In the genomic region with DNA sequence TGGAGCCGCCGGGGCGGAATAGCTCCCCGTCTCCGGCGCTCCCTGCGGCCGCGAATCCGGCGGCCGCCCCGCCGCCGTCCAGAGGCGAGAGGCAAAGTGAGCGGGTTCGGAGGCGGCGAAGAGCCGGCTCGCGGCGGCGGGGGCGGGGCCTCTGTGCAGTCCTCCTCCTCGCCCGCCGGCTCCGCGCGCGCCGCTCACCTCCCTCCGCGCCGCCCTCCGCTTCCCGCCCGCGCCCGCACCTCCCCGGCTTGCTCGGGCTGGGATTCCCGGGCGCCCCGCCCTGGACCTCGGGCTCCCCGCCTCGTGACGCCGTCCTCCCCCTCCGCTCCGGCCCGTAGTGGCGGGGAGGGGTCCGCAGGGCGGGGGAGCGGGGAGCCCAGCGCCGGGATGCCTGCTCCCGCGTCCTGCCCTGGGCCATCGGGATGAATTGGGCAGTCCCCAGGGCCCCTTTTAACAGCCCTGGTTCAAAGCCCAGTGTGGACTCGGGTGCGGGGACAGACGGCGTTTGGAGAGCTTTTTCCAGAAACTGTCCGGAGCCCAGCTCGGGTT, we compare ENCODE assay signal across 8 cellular contexts. TPM values are rescaled to one million over a fixed set of nuclear protein-coding genes. Genes with fewer than 3 reads are reported as not detected.
DNase-seq lines count a peak whose midpoint lies in the region; ATAC-seq and TF ChIP-seq lines count a peak whose summit lies in the region.

Gene KCNG3 (minus strand): TSS at position 98 of the 549 bp plus-strand sequence. CDS start 481 bp downstream, outside the sequence.

- H3K9me3 Mint-ChIP-seq in glutamatergic neuron (ENCODE audit: unreplicated experiment): peaks cover 5% of the 10 kb centered on the region
- no peaks in the 10 kb centered on the region for H3K9me3 Mint-ChIP-seq in progenitor cell of endocrine pancreas (ENCODE audit: low read depth)

- peak; percentile 56 for ATAC-seq in GM19395 (IDR thresholded peaks at IDR 0.05; ENCODE audit: unreplicated experiment)
- ATAC-seq in HG03097 (IDR thresholded peaks at IDR 0.05; ENCODE audit: low FRiP score, unreplicated experiment): no peak

- peaks cover 2% of the 10 kb centered on the region for H3K4me1 Mint-ChIP-seq in glutamatergic neuron (ENCODE audit: low read depth, unreplicated experiment)
- H3K4me1 Mint-ChIP-seq in progenitor cell of endocrine pancreas (ENCODE audit: low read depth): peaks cover 12% of the 10 kb centered on the region

- no peaks in the 10 kb centered on the region for H3K36me3 Mint-ChIP-seq in glutamatergic neuron (ENCODE audit: unreplicated experiment)
- no peaks in the 10 kb centered on the region for H3K36me3 Mint-ChIP-seq in progenitor cell of endocrine pancreas (ENCODE audit: insufficient read depth)

- TF ChIP-seq CTCF in glutamatergic neuron (IDR thresholded peaks at IDR 0.05; ENCODE audit: partially characterized antibody, unreplicated experiment) (no peak), progenitor cell of endocrine pancreas (IDR thresholded peaks at IDR 0.05; ENCODE audit: unreplicated experiment) (no peak)

- DNase-seq in Ammon's horn (ENCODE audit: low spot score): peak; percentile 63
- DNase-seq in HuH-7.5 (ENCODE audit: low spot score): peak; percentile 78
- DNase-seq in SHP77 (lab: John Stamatoyannopoulos, UW): peak; percentile 59 to 80
- DNase-seq in activated gamma-delta T cell treated with anti-CD3 and anti-CD28 coated beads, Interleukin-2, amount 50 U/mL, for 16 hours (ENCODE audit: low read depth): peak; percentile 36
- DNase-seq in glutamatergic neuron: peak; percentile 83
- peak; percentile 52 for DNase-seq in progenitor cell of endocrine pancreas (ENCODE audit: low spot score, unreplicated experiment)

- H3K27me3 Mint-ChIP-seq in glutamatergic neuron (ENCODE audit: unreplicated experiment): peaks cover 13% of the 10 kb centered on the region
- H3K27me3 Mint-ChIP-seq in progenitor cell of endocrine pancreas: peaks cover 56% of the 10 kb centered on the region

- H3K27ac Mint-ChIP-seq in glutamatergic neuron (ENCODE audit: unreplicated experiment) (peak within 1 kb of the TSS; percentile 59), progenitor cell of endocrine pancreas (peak within 1 kb of the TSS; percentile 84)

- H3K4me3 Mint-ChIP-seq in glutamatergic neuron (ENCODE audit: unreplicated experiment): peak within 1 kb of the TSS; percentile 93
- peak within 1 kb of the TSS; percentile 77 for H3K4me3 Mint-ChIP-seq in progenitor cell of endocrine pancreas (ENCODE audit: low read depth)

RNA-seq across cellular contexts. Expression of gene KCNG3, which starts in this region (rescaled TPM):
- total RNA-seq in glutamatergic neuron (ENCODE audit: unreplicated experiment): 0.49 TPM
- total RNA-seq in progenitor cell of endocrine pancreas: 0.16 and 0.31 TPM in 2 replicates

Comparison
In these comparisons a context has a peak if more than half of its experiments do, and no peak if none do; other contexts are left out.
1. Peak in DNase-seq in glutamatergic neuron; RNA of the gene not detected or under 1 TPM.
2. Peak in DNase-seq in progenitor cell of endocrine pancreas; RNA of the gene not detected or under 1 TPM.